Comparison of ENCODE assay signal across 17 cellular contexts in genomic region chr5:93891491-93892480, GRCh38.
A peak's percentile ranks its signal among the peaks of the same experiment; 100 is the strongest.
DNase-seq lines count a peak whose midpoint lies in the region; ATAC-seq and FAIRE-seq lines count a peak whose summit lies in the region.
"Had no signal": no experiment of that assay in that cellular context is flagged by ENCODE, and none has a peak within 500 bp of the region (broad histone marks: within the 10 kb centered on the region; RNA-seq: fewer than 3 reads in every experiment).

No MANE protein-coding gene starts in this region.

- H3K27me3 ChIP-seq in ectodermal cell (ENCODE audit: control insufficient read depth, insufficient read depth, low read length, poor library complexity, severe bottlenecking) (no peaks in the 10 kb centered on the region), small intestine (ENCODE audit: control insufficient read depth in 2 of 2, insufficient read depth in 2 of 2, low read length in 2 of 2) (no peaks in the 10 kb centered on the region)
- H3K27me3 ChIP-seq: gastroesophageal sphincter, thyroid gland had no signal

- WGBS in ectodermal cell, 2 experiments = 94 to 96% methylated on average over 4 of the region's 4 CpGs
- WGBS in small intestine, 3 donors = 68 to 69% (median 68%) methylated on average over 4 of the region's 4 CpGs

- no peak overlapping the region for H3K4me3 ChIP-seq in ectodermal cell (ENCODE audit: insufficient read depth, low read depth, low read length)
- H3K4me3 ChIP-seq in small intestine (ENCODE audit: low read depth in 1 of 2, low read length in 2 of 2) = no peak overlapping the region
- H3K4me3 ChIP-seq: A549, gastroesophageal sphincter, thyroid gland had no signal

- CTCF ChIA-PET in activated CD4-positive, alpha-beta T cell treated with anti-CD3 and anti-CD28 coated beads for 36 hours (lab: Charles Lee) = no interaction called here

- intact Hi-C loops in activated CD4-positive, alpha-beta T cell treated with anti-CD3 and anti-CD28 coated beads for 36 hours (cut with DNase I, micrococcal nuclease) = loop anchor here in 1 of 2 experiments (10.0 kb wide), 1 partner anchor 963 kb away; no protein-coding TSS in a partner anchor

- peak; percentile 12 for DNase-seq in NCI-H82 (lab: John Stamatoyannopoulos, UW)
- DNase-seq in NCI-H82 treated with DMSO at 0.1 percent for 48 hours (lab: John Stamatoyannopoulos, UW; ENCODE audit: unreplicated experiment) = no peak
- DNase-seq in NCI-H345 (lab: John Stamatoyannopoulos, UW) = peak; percentile 93
- no peak for DNase-seq in small intestine
- no peak for DNase-seq in dermis blood vessel endothelial cell
- no peak for DNase-seq in activated CD4-positive, alpha-beta T cell treated with anti-CD3 and anti-CD28 coated beads for 36 hours
- DNase-seq in stimulated activated CD4-positive, alpha-beta T cell treated with anti-CD3 and anti-CD28 coated beads, Interleukin-1b, Interleukin-23, amount 100 ng/mL, for 48 hours = no peak
- DNase-seq: activated CD4-positive, alpha-beta memory T cell treated with anti-CD3 and anti-CD28 coated beads for 36 hours; activated effector memory CD4-positive, alpha-beta T cell treated with anti-CD3 and anti-CD28 coated beads, Interleukin-2, amount 50 U/mL, for 16 hours; NCI-H226; stimulated activated CD4-positive, alpha-beta T cell treated with anti-CD3 and anti-CD28 coated beads, Interleukin-12 subunit alpha, Interleukin-12 subunit beta, amount 100 ng/mL, for 4 hours; T1000; thyroid gland had no signal

- H3K4me1 ChIP-seq in ectodermal cell (ENCODE audit: control insufficient read depth, insufficient read depth, low read length) (peaks cover 29% of the 10 kb centered on the region), small intestine (ENCODE audit: control insufficient read depth in 2 of 2, insufficient read depth in 1 of 2, low read depth in 1 of 2, low read length in 1 of 2) (no peaks in the 10 kb centered on the region)
- H3K4me1 ChIP-seq: A549 had no signal

- POLR2A ChIA-PET in activated CD4-positive, alpha-beta T cell treated with anti-CD3 and anti-CD28 coated beads for 36 hours (lab: Charles Lee) = no interaction called here

- no peaks in the 10 kb centered on the region for H3K9me3 Mint-ChIP-seq in activated CD4-positive, alpha-beta T cell treated with anti-CD3 and anti-CD28 coated beads for 36 hours (ENCODE audit: low read depth)
- H3K9me3 Mint-ChIP-seq: activated CD4-positive, alpha-beta memory T cell treated with anti-CD3 and anti-CD28 coated beads for 36 hours; IgD-negative memory B cell had no signal

- H3K4me1 Mint-ChIP-seq in activated CD4-positive, alpha-beta T cell treated with anti-CD3 and anti-CD28 coated beads for 36 hours = peaks cover 8% of the 10 kb centered on the region

- peak overlapping the region; percentile 81 for H3K27ac ChIP-seq in ectodermal cell (ENCODE audit: insufficient read depth, low read depth, low read length, poor library complexity, severe bottlenecking)
- H3K27ac ChIP-seq in small intestine (ENCODE audit: low read depth in 1 of 2, low read length in 1 of 2) = no peak overlapping the region
- H3K27ac ChIP-seq: A549, gastroesophageal sphincter, thyroid gland had no signal

- H3K36me3 ChIP-seq in ectodermal cell (ENCODE audit: control insufficient read depth, insufficient read depth, low read length) (no peaks in the 10 kb centered on the region), small intestine (ENCODE audit: control insufficient read depth in 2 of 2, insufficient read depth in 2 of 2, low read length in 2 of 2) (no peaks in the 10 kb centered on the region)
- H3K36me3 ChIP-seq: gastroesophageal sphincter, thyroid gland had no signal

- H3K36me3 Mint-ChIP-seq in activated CD4-positive, alpha-beta T cell treated with anti-CD3 and anti-CD28 coated beads for 36 hours (ENCODE audit: low read depth) = no peaks in the 10 kb centered on the region
- H3K36me3 Mint-ChIP-seq: activated CD4-positive, alpha-beta memory T cell treated with anti-CD3 and anti-CD28 coated beads for 36 hours had no signal

- peak; percentile 19 for FAIRE-seq in small intestine (lab: Jason Lieb, UNC)
- FAIRE-seq: A549 had no signal

- H3K27ac Mint-ChIP-seq in activated CD4-positive, alpha-beta T cell treated with anti-CD3 and anti-CD28 coated beads for 36 hours = no peak overlapping the region
- H3K27ac Mint-ChIP-seq: activated CD4-positive, alpha-beta memory T cell treated with anti-CD3 and anti-CD28 coated beads for 36 hours; IgD-negative memory B cell had no signal

- H3K4me3 Mint-ChIP-seq in activated CD4-positive, alpha-beta T cell treated with anti-CD3 and anti-CD28 coated beads for 36 hours = no peak overlapping the region
- H3K4me3 Mint-ChIP-seq: activated CD4-positive, alpha-beta memory T cell treated with anti-CD3 and anti-CD28 coated beads for 36 hours; IgD-negative memory B cell had no signal

- no peak for ATAC-seq in activated CD4-positive, alpha-beta T cell treated with anti-CD3 and anti-CD28 coated beads for 36 hours
- ATAC-seq: A549, gastroesophageal sphincter had no signal

- H3K27me3 Mint-ChIP-seq in activated CD4-positive, alpha-beta T cell treated with anti-CD3 and anti-CD28 coated beads for 36 hours = no peaks in the 10 kb centered on the region
- H3K27me3 Mint-ChIP-seq: activated CD4-positive, alpha-beta memory T cell treated with anti-CD3 and anti-CD28 coated beads for 36 hours; IgD-negative memory B cell had no signal

- H3K9me3 ChIP-seq in ectodermal cell (ENCODE audit: control insufficient read depth, low read length) = no peaks in the 10 kb centered on the region
- H3K9me3 ChIP-seq in small intestine (ENCODE audit: control insufficient read depth, low read depth) = no peaks in the 10 kb centered on the region
- H3K9me3 ChIP-seq: A549, gastroesophageal sphincter, thyroid gland had no signal

Comparison
In these comparisons a context has a peak if more than half of its experiments do, and no peak if none do; other contexts are left out.
1. DNase-seq: peak in NCI-H82 (single experiment) and NCI-H345 (single experiment); none in NCI-H82 treated with DMSO at 0.1 percent for 48 hours (single experiment), small intestine (single experiment), dermis blood vessel endothelial cell (single experiment), activated CD4-positive, alpha-beta T cell treated with anti-CD3 and anti-CD28 coated beads for 36 hours (single experiment) and stimulated activated CD4-positive, alpha-beta T cell treated with anti-CD3 and anti-CD28 coated beads, Interleukin-1b, Interleukin-23, amount 100 ng/mL, for 48 hours (single experiment).